In the genomic region with DNA sequence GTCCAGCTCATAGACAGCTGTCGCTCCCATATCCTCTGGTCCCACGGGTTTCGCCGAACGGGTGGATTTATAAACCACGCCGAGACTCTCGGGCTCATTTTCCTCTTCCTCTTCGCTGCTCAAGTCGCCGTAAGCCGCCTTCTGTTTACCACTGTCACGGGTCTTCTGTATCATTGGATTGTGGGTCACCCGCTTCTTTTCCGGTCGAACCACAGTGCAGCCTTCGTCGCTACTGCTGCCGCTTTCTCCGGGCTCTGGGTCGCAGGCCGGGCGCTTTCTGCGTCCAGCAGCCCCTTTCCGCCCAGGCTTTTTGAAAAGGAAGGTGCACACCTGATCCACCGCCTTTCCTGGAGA, we compare ENCODE assay signal across 1 cellular context.
TF ChIP-seq lines count a peak whose summit lies in the region.

No MANE protein-coding gene starts in this region.

TF ChIP-seq in SK-N-SH treated with all-trans-retinoic acid at 6 μM for 48 hours, 23 proteins besides CTCF, POLR2A, EP300 and RAD21 (continued from another document):
- TF ChIP-seq, protein P1, sequence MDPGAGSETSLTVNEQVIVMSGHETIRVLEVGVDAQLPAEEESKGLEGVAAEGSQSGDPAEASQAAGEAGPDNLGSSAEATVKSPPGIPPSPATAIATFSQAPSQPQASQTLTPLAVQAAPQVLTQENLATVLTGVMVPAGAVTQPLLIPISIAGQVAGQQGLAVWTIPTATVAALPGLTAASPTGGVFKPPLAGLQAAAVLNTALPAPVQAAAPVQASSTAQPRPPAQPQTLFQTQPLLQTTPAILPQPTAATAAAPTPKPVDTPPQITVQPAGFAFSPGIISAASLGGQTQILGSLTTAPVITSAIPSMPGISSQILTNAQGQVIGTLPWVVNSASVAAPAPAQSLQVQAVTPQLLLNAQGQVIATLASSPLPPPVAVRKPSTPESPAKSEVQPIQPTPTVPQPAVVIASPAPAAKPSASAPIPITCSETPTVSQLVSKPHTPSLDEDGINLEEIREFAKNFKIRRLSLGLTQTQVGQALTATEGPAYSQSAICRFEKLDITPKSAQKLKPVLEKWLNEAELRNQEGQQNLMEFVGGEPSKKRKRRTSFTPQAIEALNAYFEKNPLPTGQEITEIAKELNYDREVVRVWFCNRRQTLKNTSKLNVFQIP (CRISPR knock-in tag; IDR thresholded peaks at IDR 0.05; ENCODE audit: borderline replicate concordance, low read depth): no peak
- no peak for TF ChIP-seq ZFP30 (CRISPR knock-in tag; IDR thresholded peaks at IDR 0.05)
- no peak for TF ChIP-seq PPARA (CRISPR knock-in tag; IDR thresholded peaks at IDR 0.05; ENCODE audit: borderline replicate concordance)
- no peak for TF ChIP-seq ZFP3 (CRISPR knock-in tag; IDR thresholded peaks at IDR 0.05)
- TF ChIP-seq, protein P2, sequence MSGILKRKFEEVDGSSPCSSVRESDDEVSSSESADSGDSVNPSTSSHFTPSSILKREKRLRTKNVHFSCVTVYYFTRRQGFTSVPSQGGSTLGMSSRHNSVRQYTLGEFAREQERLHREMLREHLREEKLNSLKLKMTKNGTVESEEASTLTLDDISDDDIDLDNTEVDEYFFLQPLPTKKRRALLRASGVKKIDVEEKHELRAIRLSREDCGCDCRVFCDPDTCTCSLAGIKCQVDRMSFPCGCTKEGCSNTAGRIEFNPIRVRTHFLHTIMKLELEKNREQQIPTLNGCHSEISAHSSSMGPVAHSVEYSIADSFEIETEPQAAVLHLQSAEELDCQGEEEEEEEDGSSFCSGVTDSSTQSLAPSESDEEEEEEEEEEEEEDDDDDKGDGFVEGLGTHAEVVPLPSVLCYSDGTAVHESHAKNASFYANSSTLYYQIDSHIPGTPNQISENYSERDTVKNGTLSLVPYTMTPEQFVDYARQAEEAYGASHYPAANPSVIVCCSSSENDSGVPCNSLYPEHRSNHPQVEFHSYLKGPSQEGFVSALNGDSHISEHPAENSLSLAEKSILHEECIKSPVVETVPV (CRISPR knock-in tag; IDR thresholded peaks at IDR 0.05): no peak
- TF ChIP-seq ZNF565 (CRISPR knock-in tag; conservative IDR thresholded peaks at IDR 0.05; ENCODE audit: low read depth): no peak
- TF ChIP-seq, protein P3, sequence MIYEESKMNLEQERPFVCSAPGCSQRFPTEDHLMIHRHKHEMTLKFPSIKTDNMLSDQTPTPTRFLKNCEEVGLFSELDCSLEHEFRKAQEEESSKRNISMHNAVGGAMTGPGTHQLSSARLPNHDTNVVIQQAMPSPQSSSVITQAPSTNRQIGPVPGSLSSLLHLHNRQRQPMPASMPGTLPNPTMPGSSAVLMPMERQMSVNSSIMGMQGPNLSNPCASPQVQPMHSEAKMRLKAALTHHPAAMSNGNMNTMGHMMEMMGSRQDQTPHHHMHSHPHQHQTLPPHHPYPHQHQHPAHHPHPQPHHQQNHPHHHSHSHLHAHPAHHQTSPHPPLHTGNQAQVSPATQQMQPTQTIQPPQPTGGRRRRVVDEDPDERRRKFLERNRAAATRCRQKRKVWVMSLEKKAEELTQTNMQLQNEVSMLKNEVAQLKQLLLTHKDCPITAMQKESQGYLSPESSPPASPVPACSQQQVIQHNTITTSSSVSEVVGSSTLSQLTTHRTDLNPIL (CRISPR knock-in tag; IDR thresholded peaks at IDR 0.05; ENCODE audit: low read depth): no peak
- no peak for TF ChIP-seq RARB (CRISPR knock-in tag; IDR thresholded peaks at IDR 0.05)
